In the genomic region with DNA sequence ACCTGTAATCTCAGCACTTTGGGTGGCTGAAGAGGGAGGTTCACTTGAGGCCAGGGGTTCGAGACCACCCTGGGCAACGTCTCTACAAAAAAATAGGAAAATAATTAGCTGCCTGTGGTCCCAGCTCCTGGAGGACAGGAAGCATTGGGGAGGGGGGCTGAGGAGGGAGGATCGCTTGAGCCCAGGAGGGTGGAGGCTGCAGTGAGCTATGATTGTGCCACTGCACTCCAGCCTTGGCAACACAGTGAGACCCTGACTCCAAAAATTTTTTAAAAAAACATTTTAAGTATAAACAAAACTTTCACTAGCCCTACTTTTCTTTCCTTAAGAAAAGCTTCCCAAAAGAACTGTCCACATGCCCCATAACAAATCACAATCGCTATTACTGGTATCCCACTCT, we compare ENCODE assay signal across 16 cellular contexts. TPM values are rescaled to one million over a fixed set of nuclear protein-coding genes. Genes with fewer than 3 reads are reported as not detected.
A peak's percentile ranks its signal among the peaks of the same experiment; 100 is the strongest.
DNase-seq lines count a peak whose midpoint lies in the region; ATAC-seq and TF ChIP-seq lines count a peak whose summit lies in the region.
"Had no signal": no experiment of that assay in that cellular context is flagged by ENCODE, and none has a peak within 500 bp of the region (broad histone marks: within the 10 kb centered on the region; RNA-seq: fewer than 3 reads in every experiment).

No MANE protein-coding gene starts in this region.

- TF ChIP-seq CTCF in GM10266 (IDR thresholded peaks at IDR 0.05; ENCODE audit: control insufficient read depth, insufficient read depth, low read depth, missing control alignments), result no peak

- H3K27me3 Mint-ChIP-seq in T-helper 2 cell treated with Interferon-gamma antibody and Interleukin-4, amounts not matched to agents 5 μg/mL and 100 μg/mL, for 36 hours (ENCODE audit: low read depth), result no peaks in the 10 kb centered on the region
- H3K27me3 Mint-ChIP-seq in activated naive CD8-positive, alpha-beta T cell treated with anti-CD3 and anti-CD28 coated beads for 36 hours, result no peaks in the 10 kb centered on the region
- H3K27me3 Mint-ChIP-seq in natural killer cell treated with Interleukin-12 subunit alpha and Interleukin-12 subunit beta and Interleukin-15 and Interleukin-18, amount 100 ng/mL, for 72 hours, result no peaks in the 10 kb centered on the region
- H3K27me3 Mint-ChIP-seq: activated B cell treated with CpG ODN at 0.5 μM for 24 hours had no signal

- ATAC-seq in natural killer cell treated with Interleukin-12 subunit alpha and Interleukin-12 subunit beta and Interleukin-15 and Interleukin-18, amount 100 ng/mL, for 72 hours, result no peak
- ATAC-seq in GM19395 (IDR thresholded peaks at IDR 0.05; ENCODE audit: unreplicated experiment), result no peak

- H3K27ac ChIP-seq in Karpas-422 (ENCODE audit: low read length) (no peak overlapping the region), SJCRH30 (no peak overlapping the region)
- H3K27ac ChIP-seq: epithelial cell of prostate, KMS-11 had no signal

- H3K36me3 ChIP-seq in Karpas-422 (ENCODE audit: insufficient read depth, low read length) (peaks cover 14% of the 10 kb centered on the region), SJCRH30 (no peaks in the 10 kb centered on the region; the same call in none of the 2 replicates)

- H3K9me3 ChIP-seq in Karpas-422 (ENCODE audit: low read length) (0 out of 2 replicates have a peak, but pooled peaks cover 2% of the 10 kb centered on the region), SJCRH30 (replicated peaks) (no peaks in the 10 kb centered on the region)

- no peak for DNase-seq in T-helper 2 cell treated with Interferon-gamma antibody and Interleukin-4, amounts not matched to agents 5 μg/mL and 100 μg/mL, for 36 hours (ENCODE audit: low spot score)
- DNase-seq in T-helper 2 cell (no peak), Karpas-422 (no peak), SJCRH30 (no peak), GM10266 (ENCODE audit: extremely low spot score) (no peak)
- DNase-seq in activated naive CD8-positive, alpha-beta T cell treated with anti-CD3 and anti-CD28 coated beads for 36 hours, result no peak
- DNase-seq in natural killer cell treated with Interleukin-12 subunit alpha and Interleukin-12 subunit beta and Interleukin-15 and Interleukin-18, amount 100 ng/mL, for 72 hours (ENCODE audit: low spot score), result no peak
- DNase-seq: activated B cell treated with CpG ODN at 0.5 μM for 24 hours; activated gamma-delta T cell treated with Interleukin-2 at 50 U/mL for 16 hours; caudate nucleus; hippocampal formation; NCI-H2029 treated with DMSO at 0.1 percent for 48 hours; stimulated activated CD4-positive, alpha-beta T cell treated with anti-CD3 and anti-CD28 coated beads, Interleukin-15, amount 100 ng/mL, for 24 hours had no signal

- peaks cover 87% of the 10 kb centered on the region for H3K79me2 ChIP-seq in Karpas-422 (ENCODE audit: low read length)

- no peak overlapping the region for H3K27ac Mint-ChIP-seq in T-helper 2 cell treated with Interferon-gamma antibody and Interleukin-4, amounts not matched to agents 5 μg/mL and 100 μg/mL, for 36 hours
- peak overlapping the region; percentile 25 for H3K27ac Mint-ChIP-seq in activated naive CD8-positive, alpha-beta T cell treated with anti-CD3 and anti-CD28 coated beads for 36 hours
- H3K27ac Mint-ChIP-seq in natural killer cell treated with Interleukin-12 subunit alpha and Interleukin-12 subunit beta and Interleukin-15 and Interleukin-18, amount 100 ng/mL, for 72 hours, result peak overlapping the region; percentile 94 to 96

- no peaks in the 10 kb centered on the region for H3K27me3 ChIP-seq in Karpas-422 (ENCODE audit: low read length)
- no peaks in the 10 kb centered on the region for H3K27me3 ChIP-seq in SJCRH30

- H3K36me3 Mint-ChIP-seq in T-helper 2 cell treated with Interferon-gamma antibody and Interleukin-4, amounts not matched to agents 5 μg/mL and 100 μg/mL, for 36 hours (ENCODE audit: low read depth), result peaks cover 22% of the 10 kb centered on the region
- H3K36me3 Mint-ChIP-seq in activated naive CD8-positive, alpha-beta T cell treated with anti-CD3 and anti-CD28 coated beads for 36 hours, result peaks cover 32% of the 10 kb centered on the region
- peaks cover 4% of the 10 kb centered on the region for H3K36me3 Mint-ChIP-seq in natural killer cell treated with Interleukin-12 subunit alpha and Interleukin-12 subunit beta and Interleukin-15 and Interleukin-18, amount 100 ng/mL, for 72 hours

- H4K20me1 ChIP-seq in Karpas-422 (ENCODE audit: insufficient read depth, low read depth, low read length), result no peaks in the 10 kb centered on the region

- H3K9ac ChIP-seq in Karpas-422 (ENCODE audit: low read length), result peak overlapping the region; percentile 76
- H3K9ac ChIP-seq: KMS-11 had no signal

- H3K9me3 Mint-ChIP-seq in T-helper 2 cell treated with Interferon-gamma antibody and Interleukin-4, amounts not matched to agents 5 μg/mL and 100 μg/mL, for 36 hours, result peaks cover 11% of the 10 kb centered on the region
- H3K9me3 Mint-ChIP-seq in activated naive CD8-positive, alpha-beta T cell treated with anti-CD3 and anti-CD28 coated beads for 36 hours, result peaks cover 9% of the 10 kb centered on the region
- H3K9me3 Mint-ChIP-seq in natural killer cell treated with Interleukin-12 subunit alpha and Interleukin-12 subunit beta and Interleukin-15 and Interleukin-18, amount 100 ng/mL, for 72 hours, result no peaks in the 10 kb centered on the region
- H3K9me3 Mint-ChIP-seq: activated B cell treated with CpG ODN at 0.5 μM for 24 hours had no signal

- H3K4me3 Mint-ChIP-seq in T-helper 2 cell treated with Interferon-gamma antibody and Interleukin-4, amounts not matched to agents 5 μg/mL and 100 μg/mL, for 36 hours, result peak overlapping the region; percentile 95
- peak overlapping the region; percentile 91 for H3K4me3 Mint-ChIP-seq in activated naive CD8-positive, alpha-beta T cell treated with anti-CD3 and anti-CD28 coated beads for 36 hours
- H3K4me3 Mint-ChIP-seq in natural killer cell treated with Interleukin-12 subunit alpha and Interleukin-12 subunit beta and Interleukin-15 and Interleukin-18, amount 100 ng/mL, for 72 hours, result peak overlapping the region; percentile 94

- H3K4me3 ChIP-seq in Karpas-422 (ENCODE audit: low read length) (peak overlapping the region; percentile 77), SJCRH30 (no peak overlapping the region)

- H3K4me1 ChIP-seq in Karpas-422 (ENCODE audit: low read length) (peaks cover 23% of the 10 kb centered on the region), SJCRH30 (0 out of 2 replicates have a peak, but pooled peaks cover 2% of the 10 kb centered on the region)

- H3K4me2 ChIP-seq in Karpas-422 (ENCODE audit: low read depth, low read length, poor library complexity, severe bottlenecking), result peak overlapping the region; percentile 80

- no peak overlapping the region for H2AFZ ChIP-seq in Karpas-422 (ENCODE audit: low read length)

- no peaks in the 10 kb centered on the region for H3K9me2 ChIP-seq in Karpas-422 (replicated peaks; ENCODE audit: insufficient read depth, low read length)

- peaks cover 31% of the 10 kb centered on the region for H3K4me1 Mint-ChIP-seq in T-helper 2 cell treated with Interferon-gamma antibody and Interleukin-4, amounts not matched to agents 5 μg/mL and 100 μg/mL, for 36 hours (ENCODE audit: low read depth)
- peaks cover 36% of the 10 kb centered on the region for H3K4me1 Mint-ChIP-seq in activated naive CD8-positive, alpha-beta T cell treated with anti-CD3 and anti-CD28 coated beads for 36 hours
- peaks cover 18 to 33% of the 10 kb centered on the region in 2 donors for H3K4me1 Mint-ChIP-seq in natural killer cell treated with Interleukin-12 subunit alpha and Interleukin-12 subunit beta and Interleukin-15 and Interleukin-18, amount 100 ng/mL, for 72 hours (ENCODE audit: low read depth in 2 of 2)

RNA-seq across cellular contexts. Expression of gene L2HGDH, which starts 1.6 kb away (rescaled TPM):
- total RNA-seq in Karpas-422 (2014; rRNA removed; shearing (Covaris generic); ENCODE audit: low replicate concordance), result 32.9 and 42.7 TPM in 2 replicates
- total RNA-seq in activated naive CD8-positive, alpha-beta T cell treated with anti-CD3 and anti-CD28 coated beads for 36 hours, result 10 to 100 TPM; 21.1 to 21.6 TPM
- total RNA-seq in natural killer cell treated with Interleukin-12 subunit alpha and Interleukin-12 subunit beta and Interleukin-15 and Interleukin-18, amount 100 ng/mL, for 72 hours, result 10 to 100 TPM; 14.2 to 15.4 TPM
- 14.6 and 15.2 TPM in 2 replicates for total RNA-seq in SJCRH30 (2014; rRNA removed; shearing (Covaris generic))

RNA-seq across cellular contexts. Expression of gene DMAC2L, which starts 1.7 kb away (rescaled TPM):
- total RNA-seq in Karpas-422 (2014; rRNA removed; shearing (Covaris generic); ENCODE audit: low replicate concordance), result 31.9 and 38.6 TPM in 2 replicates
- 10 to 100 TPM; 14.5 to 18.1 TPM for total RNA-seq in activated naive CD8-positive, alpha-beta T cell treated with anti-CD3 and anti-CD28 coated beads for 36 hours
- 10 to 100 TPM; 14.9 to 16.6 TPM for total RNA-seq in natural killer cell treated with Interleukin-12 subunit alpha and Interleukin-12 subunit beta and Interleukin-15 and Interleukin-18, amount 100 ng/mL, for 72 hours
- 9.8 and 10.6 TPM in 2 replicates for total RNA-seq in SJCRH30 (2014; rRNA removed; shearing (Covaris generic))
